Comparison of ENCODE assay signal across 1 cellular context in the genomic region with DNA sequence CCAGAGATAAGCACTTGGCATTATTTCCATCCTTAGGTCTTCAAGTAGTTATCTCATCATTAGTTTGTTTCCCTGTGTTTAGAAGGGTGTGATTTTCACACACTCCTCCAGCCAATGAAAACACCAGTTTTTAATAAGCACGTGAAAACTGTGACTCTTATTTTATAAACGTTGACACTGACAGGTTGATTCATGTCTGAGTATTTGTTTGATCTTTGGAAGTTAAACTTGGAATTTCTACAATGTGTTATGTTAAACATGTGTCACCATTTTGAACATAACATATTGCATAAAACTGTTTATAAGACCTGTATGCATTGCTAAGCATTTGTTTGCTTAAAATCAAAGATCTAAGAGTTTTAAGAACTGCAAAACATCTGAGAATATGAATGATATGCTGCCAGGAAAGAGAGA.
TF ChIP-seq lines count a peak whose summit lies in the region.

No MANE protein-coding gene starts in this region.

TF ChIP-seq in HepG2, 621 proteins besides CTCF, POLR2A, EP300 and RAD21 (continued from another document):
- TF ChIP-seq, protein P1, sequence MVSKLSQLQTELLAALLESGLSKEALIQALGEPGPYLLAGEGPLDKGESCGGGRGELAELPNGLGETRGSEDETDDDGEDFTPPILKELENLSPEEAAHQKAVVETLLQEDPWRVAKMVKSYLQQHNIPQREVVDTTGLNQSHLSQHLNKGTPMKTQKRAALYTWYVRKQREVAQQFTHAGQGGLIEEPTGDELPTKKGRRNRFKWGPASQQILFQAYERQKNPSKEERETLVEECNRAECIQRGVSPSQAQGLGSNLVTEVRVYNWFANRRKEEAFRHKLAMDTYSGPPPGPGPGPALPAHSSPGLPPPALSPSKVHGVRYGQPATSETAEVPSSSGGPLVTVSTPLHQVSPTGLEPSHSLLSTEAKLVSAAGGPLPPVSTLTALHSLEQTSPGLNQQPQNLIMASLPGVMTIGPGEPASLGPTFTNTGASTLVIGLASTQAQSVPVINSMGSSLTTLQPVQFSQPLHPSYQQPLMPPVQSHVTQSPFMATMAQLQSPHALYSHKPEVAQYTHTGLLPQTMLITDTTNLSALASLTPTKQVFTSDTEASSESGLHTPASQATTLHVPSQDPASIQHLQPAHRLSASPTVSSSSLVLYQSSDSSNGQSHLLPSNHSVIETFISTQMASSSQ (IDR thresholded peaks at IDR 0.05; ENCODE audit: low read depth), result 0 out of 2 replicates have a peak, but pooled peaks have one; percentile 24
- TF ChIP-seq, protein P1 (CRISPR knock-in tag; IDR thresholded peaks at IDR 0.05; ENCODE audit: borderline replicate concordance), result no peak
- TF ChIP-seq BCL6 (CRISPR knock-in tag; IDR thresholded peaks at IDR 0.05) (peak; percentile 31; the same call in 1 of the 2 replicates), RBAK (CRISPR knock-in tag; IDR thresholded peaks at IDR 0.05) (no peak), SETDB1 (CRISPR knock-in tag; IDR thresholded peaks at IDR 0.05; ENCODE audit: borderline replicate concordance) (no peak), NCOA2 (CRISPR knock-in tag; IDR thresholded peaks at IDR 0.05) (peak; percentile 86), FOXK1 (CRISPR knock-in tag; IDR thresholded peaks at IDR 0.05; ENCODE audit: borderline replicate concordance, low read depth) (peak; percentile 41; the same call in 1 of the 2 replicates)
- TF ChIP-seq, protein P2, sequence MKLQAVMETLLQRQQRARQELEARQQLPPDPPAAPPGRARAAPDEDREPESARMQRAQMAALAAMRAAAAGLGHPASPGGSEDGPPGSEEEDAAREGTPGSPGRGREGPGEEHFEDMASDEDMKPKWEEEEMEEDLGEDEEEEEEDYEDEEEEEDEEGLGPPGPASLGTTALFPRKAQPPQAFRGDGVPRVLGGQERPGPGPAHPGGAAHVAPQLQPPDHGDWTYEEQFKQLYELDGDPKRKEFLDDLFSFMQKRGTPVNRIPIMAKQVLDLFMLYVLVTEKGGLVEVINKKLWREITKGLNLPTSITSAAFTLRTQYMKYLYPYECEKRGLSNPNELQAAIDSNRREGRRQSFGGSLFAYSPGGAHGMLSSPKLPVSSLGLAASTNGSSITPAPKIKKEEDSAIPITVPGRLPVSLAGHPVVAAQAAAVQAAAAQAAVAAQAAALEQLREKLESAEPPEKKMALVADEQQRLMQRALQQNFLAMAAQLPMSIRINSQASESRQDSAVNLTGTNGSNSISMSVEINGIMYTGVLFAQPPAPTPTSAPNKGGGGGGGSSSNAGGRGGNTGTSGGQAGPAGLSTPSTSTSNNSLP (IDR thresholded peaks at IDR 0.05; ENCODE audit: low read depth, low read length), result peak; percentile 80
- TF ChIP-seq, protein P3, sequence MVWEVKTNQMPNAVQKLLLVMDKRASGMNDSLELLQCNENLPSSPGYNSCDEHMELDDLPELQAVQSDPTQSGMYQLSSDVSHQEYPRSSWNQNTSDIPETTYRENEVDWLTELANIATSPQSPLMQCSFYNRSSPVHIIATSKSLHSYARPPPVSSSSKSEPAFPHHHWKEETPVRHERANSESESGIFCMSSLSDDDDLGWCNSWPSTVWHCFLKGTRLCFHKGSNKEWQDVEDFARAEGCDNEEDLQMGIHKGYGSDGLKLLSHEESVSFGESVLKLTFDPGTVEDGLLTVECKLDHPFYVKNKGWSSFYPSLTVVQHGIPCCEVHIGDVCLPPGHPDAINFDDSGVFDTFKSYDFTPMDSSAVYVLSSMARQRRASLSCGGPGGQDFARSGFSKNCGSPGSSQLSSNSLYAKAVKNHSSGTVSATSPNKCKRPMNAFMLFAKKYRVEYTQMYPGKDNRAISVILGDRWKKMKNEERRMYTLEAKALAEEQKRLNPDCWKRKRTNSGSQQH (CRISPR knock-in tag; IDR thresholded peaks at IDR 0.05; ENCODE audit: low read depth), result no peak
